Comparison of ENCODE assay signal across 29 cellular contexts in genomic region chr2:18800240-18800971, GRCh38.
DNase-seq lines count a peak whose midpoint lies in the region; ATAC-seq and TF ChIP-seq lines count a peak whose summit lies in the region.
"Had no signal": no experiment of that assay in that cellular context is flagged by ENCODE, and none has a peak within 500 bp of the region (broad histone marks: within the 10 kb centered on the region; RNA-seq: fewer than 3 reads in every experiment).

No MANE protein-coding gene starts in this region.

- H2AFZ ChIP-seq in GM23338 (no peak overlapping the region), hepatocyte (no peak overlapping the region)

- POLR2A ChIA-PET in CD8-positive, alpha-beta T cell (lab: Charles Lee): no interaction called here

- intact Hi-C loops in stomach (cut with DNase I; ENCODE audit: low total_unique reads): no loop called here
- intact Hi-C loops in CD8-positive, alpha-beta T cell (cut with DNase I, micrococcal nuclease): no loop called here

- no peaks in the 10 kb centered on the region for H3K27me3 ChIP-seq in GM23338 (ENCODE audit: insufficient read depth)
- H3K27me3 ChIP-seq in hepatocyte: no peaks in the 10 kb centered on the region
- H3K27me3 ChIP-seq in stomach: no peaks in the 10 kb centered on the region
- H3K27me3 ChIP-seq in CD8-positive, alpha-beta T cell (ENCODE audit: insufficient read depth, low read length): no peaks in the 10 kb centered on the region
- H3K27me3 ChIP-seq: BLaER1 treated with 17β-estradiol and CSF1 and Interleukin-3, amounts not matched to agents 10 nM and 100 nM; neutrophil; sigmoid colon; SJSA1; tibial artery had no signal

- DNase-seq in GM23338 (ENCODE audit: low spot score): peak; percentile 2
- peak; percentile 17 for DNase-seq in NCI-H2196 (lab: John Stamatoyannopoulos, UW; ENCODE audit: unreplicated experiment)
- DNase-seq in hepatocyte (ENCODE audit: low spot score): peak; percentile 6
- peak; percentile 63 for DNase-seq in stomach
- DNase-seq in DMS114 treated with DMSO at 0.1 percent for 48 hours (lab: John Stamatoyannopoulos, UW; ENCODE audit: unreplicated experiment): no peak
- DNase-seq in CD8-positive, alpha-beta T cell: no peak
- DNase-seq: activated CD8-positive, alpha-beta memory T cell treated with anti-CD3 and anti-CD28 coated beads, Interleukin-2, amount 10 ng/mL, durations not matched to agents 7 days and 5 days; activated naive CD4-positive, alpha-beta T cell; activated T-cell treated with anti-CD3 and anti-CD28 coated beads, Interleukin-2, amount 50 U/mL, for 72 hours; central memory CD4-positive, alpha-beta T cell; cortex of kidney; effector memory CD4-positive, alpha-beta T cell; GOT3; HFFc6; immature natural killer cell; left colon; NCI-H1048; NCI-H2171; NCI-H524 treated with DMSO at 0.1 percent for 48 hours; sigmoid colon; stimulated activated CD4-positive, alpha-beta T cell treated with anti-CD3 and anti-CD28 coated beads, Interleukin-12 subunit alpha, Interleukin-12 subunit beta, amount 100 ng/mL, for 4 hours; stimulated activated CD4-positive, alpha-beta T cell treated with anti-CD3 and anti-CD28 coated beads, Interleukin-4, amount 100 ng/mL, for 1 hour; T-helper 1 cell; tibial artery had no signal

- H3K4me2 ChIP-seq in GM23338 (no peak overlapping the region), hepatocyte (peak overlapping the region; percentile 19)
- H3K4me2 ChIP-seq: BLaER1 treated with 17β-estradiol and CSF1 and Interleukin-3, amounts not matched to agents 10 nM and 100 nM had no signal

- H3K9me2 ChIP-seq in GM23338 (ENCODE audit: insufficient read depth) (no peaks in the 10 kb centered on the region), hepatocyte (replicated peaks; ENCODE audit: insufficient read depth) (no peaks in the 10 kb centered on the region)

- no peaks in the 10 kb centered on the region for H3K36me3 Mint-ChIP-seq in GM23338 (ENCODE audit: low read depth)
- no peaks in the 10 kb centered on the region for H3K36me3 Mint-ChIP-seq in CD8-positive, alpha-beta T cell
- H3K36me3 Mint-ChIP-seq: activated CD8-positive, alpha-beta memory T cell treated with anti-CD3 and anti-CD28 coated beads, Interleukin-2, amount 10 ng/mL, durations not matched to agents 7 days and 5 days; immature natural killer cell had no signal

- CTCF ChIA-PET in CD8-positive, alpha-beta T cell (lab: Charles Lee): no interaction called here

- peaks cover 2% of the 10 kb centered on the region; the same call in 1 of the 3 replicates for H3K4me1 Mint-ChIP-seq in GM23338
- no peaks in the 10 kb centered on the region for H3K4me1 Mint-ChIP-seq in CD8-positive, alpha-beta T cell (ENCODE audit: low read depth)
- H3K4me1 Mint-ChIP-seq: activated CD8-positive, alpha-beta memory T cell treated with anti-CD3 and anti-CD28 coated beads, Interleukin-2, amount 10 ng/mL, durations not matched to agents 7 days and 5 days; immature natural killer cell had no signal

- ATAC-seq in GM23338 (no peak), HG03108 (IDR thresholded peaks at IDR 0.05; ENCODE audit: unreplicated experiment) (no peak)
- no peak for ATAC-seq in CD8-positive, alpha-beta T cell
- ATAC-seq: activated CD8-positive, alpha-beta memory T cell treated with anti-CD3 and anti-CD28 coated beads, Interleukin-2, amount 10 ng/mL, durations not matched to agents 7 days and 5 days; activated T-cell treated with anti-CD3 and anti-CD28 coated beads, Interleukin-2, amount 50 U/mL, for 72 hours; left colon had no signal

- no peaks in the 10 kb centered on the region for H3K4me1 ChIP-seq in GM23338 (ENCODE audit: insufficient read depth)
- H3K4me1 ChIP-seq in hepatocyte (ENCODE audit: insufficient read depth): peaks cover 11% of the 10 kb centered on the region
- peaks cover 0 to 24% (median 10%) of the 10 kb centered on the region in 4 donors for H3K4me1 ChIP-seq in stomach
- H3K4me1 ChIP-seq in CD8-positive, alpha-beta T cell (ENCODE audit: insufficient read depth, low read length): no peaks in the 10 kb centered on the region
- H3K4me1 ChIP-seq: BLaER1 treated with 17β-estradiol and CSF1 and Interleukin-3, amounts not matched to agents 10 nM and 100 nM; sigmoid colon; SJSA1; tibial artery had no signal

- TF ChIP-seq EP300 in stomach (IDR thresholded peaks at IDR 0.05): no peak

- no peaks in the 10 kb centered on the region for H3K36me3 ChIP-seq in GM23338 (ENCODE audit: insufficient read depth)
- H3K36me3 ChIP-seq in hepatocyte (replicated peaks; ENCODE audit: insufficient read depth, low read depth): no peaks in the 10 kb centered on the region
- H3K36me3 ChIP-seq in stomach: no peaks in the 10 kb centered on the region
- H3K36me3 ChIP-seq in CD8-positive, alpha-beta T cell (ENCODE audit: insufficient read depth, low read length): no peaks in the 10 kb centered on the region
- H3K36me3 ChIP-seq: BLaER1 treated with 17β-estradiol and CSF1 and Interleukin-3, amounts not matched to agents 10 nM and 100 nM; neutrophil; sigmoid colon; SJSA1; tibial artery had no signal

- 46% methylated on average over 6 of the region's 6 CpGs for WGBS in hepatocyte (ENCODE audit: low lambda C conversion rate, missing lambda C conversion rate)
- 27 to 53% (median 39%) methylated on average over 6 of the region's 6 CpGs for WGBS in stomach, 5 donors

- TF ChIP-seq POLR2A in stomach (IDR thresholded peaks at IDR 0.05): no peak

- H3K9me3 ChIP-seq in hepatocyte (ENCODE audit: low read depth): no peaks in the 10 kb centered on the region
- H3K9me3 ChIP-seq in stomach: no peaks in the 10 kb centered on the region
- no peaks in the 10 kb centered on the region for H3K9me3 ChIP-seq in CD8-positive, alpha-beta T cell (ENCODE audit: low read length)
- H3K9me3 ChIP-seq: neutrophil, sigmoid colon, SJSA1, tibial artery had no signal

- no peaks in the 10 kb centered on the region for H3F3A ChIP-seq in GM23338 (replicated peaks; ENCODE audit: low read depth)

- no peaks in the 10 kb centered on the region for H3K79me2 ChIP-seq in GM23338 (replicated peaks; ENCODE audit: insufficient read depth)
- no peaks in the 10 kb centered on the region for H3K79me2 ChIP-seq in hepatocyte

- H3K9me3 Mint-ChIP-seq in GM23338: no peaks in the 10 kb centered on the region
- H3K9me3 Mint-ChIP-seq in CD8-positive, alpha-beta T cell: no peaks in the 10 kb centered on the region
- H3K9me3 Mint-ChIP-seq: HFFc6 had no signal

- H4K20me1 ChIP-seq in GM23338 (replicated peaks; ENCODE audit: insufficient read depth) (no peaks in the 10 kb centered on the region), hepatocyte (ENCODE audit: insufficient read depth, poor library complexity, severe bottlenecking) (no peaks in the 10 kb centered on the region)
- H4K20me1 ChIP-seq: BLaER1 treated with 17β-estradiol and CSF1 and Interleukin-3, amounts not matched to agents 10 nM and 100 nM had no signal

- TF ChIP-seq CTCF in GM23338 (conservative IDR thresholded peaks at IDR 0.05; ENCODE audit: low read depth in 2 of 2) (no peak), hepatocyte (IDR thresholded peaks at IDR 0.05; ENCODE audit: poor library complexity) (no peak), stomach (IDR thresholded peaks at IDR 0.05) (no peak)
- no peak for TF ChIP-seq CTCF in CD8-positive, alpha-beta T cell (IDR thresholded peaks at IDR 0.05)

- no peak overlapping the region for H3K4me3 ChIP-seq in GM23338
- H3K4me3 ChIP-seq in hepatocyte: no peak overlapping the region
- no peak overlapping the region for H3K4me3 ChIP-seq in stomach
- H3K4me3 ChIP-seq in CD8-positive, alpha-beta T cell (ENCODE audit: low read depth, low read length): no peak overlapping the region
- H3K4me3 ChIP-seq: BLaER1 treated with 17β-estradiol and CSF1 and Interleukin-3, amounts not matched to agents 10 nM and 100 nM; sigmoid colon; SJSA1; tibial artery had no signal

- H3K4me3 Mint-ChIP-seq in GM23338: no peak overlapping the region
- H3K4me3 Mint-ChIP-seq in CD8-positive, alpha-beta T cell: no peak overlapping the region
- H3K4me3 Mint-ChIP-seq: activated CD8-positive, alpha-beta memory T cell treated with anti-CD3 and anti-CD28 coated beads, Interleukin-2, amount 10 ng/mL, durations not matched to agents 7 days and 5 days; activated T-cell treated with anti-CD3 and anti-CD28 coated beads, Interleukin-2, amount 50 U/mL, for 72 hours; HFFc6; immature natural killer cell had no signal

- H3K27ac ChIP-seq in GM23338 (ENCODE audit: low read depth): no peak overlapping the region
- H3K27ac ChIP-seq in hepatocyte: no peak overlapping the region
- no peak overlapping the region for H3K27ac ChIP-seq in stomach
- H3K27ac ChIP-seq in CD8-positive, alpha-beta T cell (ENCODE audit: low read depth, low read length): no peak overlapping the region
- H3K27ac ChIP-seq: BLaER1 treated with 17β-estradiol and CSF1 and Interleukin-3, amounts not matched to agents 10 nM and 100 nM; epithelial cell of prostate; neutrophil; sigmoid colon; SJSA1; tibial artery had no signal

- 0 out of 2 replicates have a peak overlapping the region, but pooled peaks have one; percentile 29 for H3K27ac Mint-ChIP-seq in GM23338
- no peak overlapping the region for H3K27ac Mint-ChIP-seq in CD8-positive, alpha-beta T cell
- H3K27ac Mint-ChIP-seq: activated CD8-positive, alpha-beta memory T cell treated with anti-CD3 and anti-CD28 coated beads, Interleukin-2, amount 10 ng/mL, durations not matched to agents 7 days and 5 days; activated T-cell treated with anti-CD3 and anti-CD28 coated beads, Interleukin-2, amount 50 U/mL, for 72 hours; HFFc6; immature natural killer cell had no signal

- H3K27me3 Mint-ChIP-seq in GM23338 (ENCODE audit: insufficient read depth, low read depth, poor library complexity): no peaks in the 10 kb centered on the region
- H3K27me3 Mint-ChIP-seq in CD8-positive, alpha-beta T cell (ENCODE audit: low read depth): no peaks in the 10 kb centered on the region
- H3K27me3 Mint-ChIP-seq: activated CD8-positive, alpha-beta memory T cell treated with anti-CD3 and anti-CD28 coated beads, Interleukin-2, amount 10 ng/mL, durations not matched to agents 7 days and 5 days had no signal

TF ChIP-seq in GM23338, 12 proteins besides CTCF, POLR2A, EP300 and RAD21 (continues in another document):
- TF ChIP-seq POLR2AphosphoS5 (IDR thresholded peaks at IDR 0.05; ENCODE audit: low read depth) (no peak), EZH2 (IDR thresholded peaks at IDR 0.05; ENCODE audit: low read depth, unreplicated experiment) (no peak)

Comparison
In these comparisons a context has a peak if more than half of its experiments do, and no peak if none do; other contexts are left out.
1. DNase-seq: peak in GM23338 (single experiment), NCI-H2196 (single experiment), hepatocyte (single experiment) and stomach (single experiment); none in DMS114 treated with DMSO at 0.1 percent for 48 hours (single experiment) and CD8-positive, alpha-beta T cell (0 of 7).